Comparison of ENCODE assay signal across 10 cellular contexts in genomic region chr2:221502270-221502973, GRCh38.
DNase-seq lines count a peak whose midpoint lies in the region; ATAC-seq, FAIRE-seq and TF ChIP-seq lines count a peak whose summit lies in the region.
"Had no signal": no experiment of that assay in that cellular context is flagged by ENCODE, and none has a peak within 500 bp of the region (broad histone marks: within the 10 kb centered on the region; RNA-seq: fewer than 3 reads in every experiment).

No MANE protein-coding gene starts in this region.

- H3K9me3 ChIP-seq in small intestine (ENCODE audit: control insufficient read depth, low read depth) = no peaks in the 10 kb centered on the region

- FAIRE-seq in small intestine (lab: Jason Lieb, UNC) = no peak

- no peak for TF ChIP-seq CTCF in omental fat pad (IDR thresholded peaks at IDR 0.05)

- no peak overlapping the region for H3K27ac ChIP-seq in small intestine (ENCODE audit: low read depth in 1 of 2, low read length in 1 of 2)

- no peaks in the 10 kb centered on the region for H3K36me3 ChIP-seq in small intestine (ENCODE audit: control insufficient read depth in 2 of 2, insufficient read depth in 2 of 2, low read length in 2 of 2)

- 77 to 78% (median 77%) methylated on average over 8 of the region's 8 CpGs for whole genome bisulfite sequencing in small intestine, 3 donors

- peak; percentile 14 for DNase-seq in COLO829 (ENCODE audit: low spot score)
- peak; percentile 71 for DNase-seq in HT1080 (ENCODE audit: low read depth)
- DNase-seq in dermis blood vessel endothelial cell = peak; percentile 75
- DNase-seq in omental fat pad (ENCODE audit: low spot score) = no peak
- DNase-seq in NCI-H748 (lab: John Stamatoyannopoulos, UW; ENCODE audit: unreplicated experiment) = no peak
- DNase-seq in NCI-H69 (lab: John Stamatoyannopoulos, UW) = no peak
- DNase-seq in NCI-H82 treated with DMSO at 0.1 percent for 48 hours (lab: John Stamatoyannopoulos, UW; ENCODE audit: unreplicated experiment) = no peak
- no peak for DNase-seq in small intestine
- DNase-seq: GF-D8, left cardiac atrium had no signal

- peak; percentile 78 for ATAC-seq in omental fat pad (ENCODE audit: low FRiP score)

- H3K4me1 ChIP-seq in small intestine (ENCODE audit: control insufficient read depth in 2 of 2, insufficient read depth in 1 of 2, low read depth in 1 of 2, low read length in 1 of 2) = no peaks in the 10 kb centered on the region

- H3K27me3 ChIP-seq in small intestine (ENCODE audit: control insufficient read depth in 2 of 2, insufficient read depth in 2 of 2, low read length in 2 of 2) = no peaks in the 10 kb centered on the region

- H3K4me3 ChIP-seq in small intestine (ENCODE audit: low read depth in 1 of 2, low read length in 2 of 2) = no peak overlapping the region

Comparison
In these comparisons a context has a peak if more than half of its experiments do, and no peak if none do; other contexts are left out.
1. DNase-seq: peak in COLO829 (single experiment), HT1080 (single experiment) and dermis blood vessel endothelial cell (single experiment); none in omental fat pad (single experiment), NCI-H748 (single experiment), NCI-H69 (single experiment), NCI-H82 treated with DMSO at 0.1 percent for 48 hours (single experiment) and small intestine (single experiment).